Comparison of ENCODE assay signal across 21 cellular contexts in genomic region chr7:112156412-112156811, GRCh38.
"Had no signal": no experiment of that assay in that cellular context is flagged by ENCODE, and none has a peak within 500 bp of the region (broad histone marks: within the 10 kb centered on the region; RNA-seq: fewer than 3 reads in every experiment).

No MANE protein-coding gene starts in this region.

- H3K27ac ChIP-seq: heart left ventricle, left ventricle myocardium inferior, lower lobe of right lung, right atrium auricular region, sigmoid colon, suprapubic skin, thyroid gland had no signal

- H3K36me3 ChIP-seq: heart left ventricle, left ventricle myocardium inferior, lower lobe of right lung, right atrium auricular region, sigmoid colon, suprapubic skin, thyroid gland had no signal

- FAIRE-seq: islet of Langerhans, small intestine, urothelium cell line had no signal

- H3K27ac Mint-ChIP-seq: naive thymus-derived CD4-positive, alpha-beta T cell; type B pancreatic cell had no signal

- H3K9me3 ChIP-seq: heart left ventricle, left ventricle myocardium inferior, lower lobe of right lung, right atrium auricular region, sigmoid colon, suprapubic skin, thyroid gland had no signal

- H3K27me3 Mint-ChIP-seq: type B pancreatic cell had no signal

- H3K4me3 Mint-ChIP-seq: naive thymus-derived CD4-positive, alpha-beta T cell; nephron progenitor cell; type B pancreatic cell had no signal

- H3K36me3 Mint-ChIP-seq: naive thymus-derived CD4-positive, alpha-beta T cell; type B pancreatic cell had no signal

- H3K9me3 Mint-ChIP-seq: naive thymus-derived CD4-positive, alpha-beta T cell; nephron progenitor cell; type B pancreatic cell had no signal

- H3K4me1 ChIP-seq: thyroid gland had no signal

- ATAC-seq: heart left ventricle had no signal

- H3K4me3 ChIP-seq: dorsolateral prefrontal cortex, heart left ventricle, left ventricle myocardium inferior, lower lobe of right lung, right atrium auricular region, sigmoid colon, suprapubic skin, thyroid gland had no signal

- H3K27me3 ChIP-seq: dorsolateral prefrontal cortex, heart left ventricle, right atrium auricular region, sigmoid colon, suprapubic skin, thyroid gland had no signal

- DNase-seq: cortex of kidney; dorsolateral prefrontal cortex; effector CD8-positive, alpha-beta T cell; foreskin melanocyte; heart left ventricle; hippocampal formation; left ventricle myocardium inferior; lower lobe of right lung; midbrain; naive thymus-derived CD4-positive, alpha-beta T cell; nephron progenitor cell; sigmoid colon; small intestine; stimulated activated CD4-positive, alpha-beta T cell treated with anti-CD3 and anti-CD28 coated beads, Interleukin-2, amount 100 ng/mL, for 48 hours; stimulated activated naive CD8-positive, alpha-beta T cell treated with anti-CD3 and anti-CD28 coated beads, Interleukin-15, Interleukin-2, amounts not matched to agents 100 U/mL and 50 U/mL, for 24 hours; thyroid gland had no signal
